ENCODE assay signal across 19 cellular contexts in the genomic region with DNA sequence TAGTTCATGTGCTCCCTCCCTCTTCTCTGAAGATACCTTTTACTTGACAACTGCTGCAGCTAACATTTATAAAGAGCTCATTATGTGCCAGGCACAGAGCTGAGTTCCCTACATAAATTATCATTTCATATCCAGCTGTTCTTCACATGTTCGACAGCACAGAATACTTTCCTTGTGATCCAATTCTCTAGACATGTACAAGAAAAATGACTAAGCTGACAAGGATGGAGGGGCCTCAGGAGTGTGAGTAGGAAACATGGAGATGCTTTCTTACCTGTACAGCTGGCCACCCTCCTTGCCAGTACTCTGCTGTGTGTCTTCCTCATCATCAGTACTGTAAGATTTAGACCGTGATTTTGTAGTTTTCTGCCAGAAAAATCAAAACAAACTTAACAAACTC.
"Had no signal": no experiment of that assay in that cellular context is flagged by ENCODE, and none has a peak within 500 bp of the region (broad histone marks: within the 10 kb centered on the region; RNA-seq: fewer than 3 reads in every experiment).

No MANE protein-coding gene starts in this region.

- H2AFZ ChIP-seq: hepatocyte had no signal

- DNase-seq: effector memory CD4-positive, alpha-beta T cell; foreskin melanocyte; head of caudate nucleus; kidney glomerular epithelial cell; mammary epithelial cell; naive thymus-derived CD4-positive, alpha-beta T cell; nephron progenitor cell; posterior cingulate gyrus; sigmoid colon; small intestine; stimulated activated CD4-positive, alpha-beta T cell treated with anti-CD3 and anti-CD28 coated beads, Interleukin-2, amount 100 ng/mL, for 48 hours; stimulated activated naive CD4-positive, alpha-beta T cell treated with Interleukin-2 at 50 U/mL for 16 hours had no signal

- FAIRE-seq: endometrium, islet of Langerhans, small intestine, urothelium cell line had no signal

- H3K36me3 ChIP-seq: esophagus muscularis mucosa, neutrophil, sigmoid colon had no signal

- H3K79me2 ChIP-seq: hepatocyte had no signal

- H3K27me3 ChIP-seq: esophagus muscularis mucosa, hepatocyte, neutrophil, sigmoid colon had no signal

- H3K4me1 ChIP-seq: esophagus muscularis mucosa, sigmoid colon had no signal

- H3K4me3 ChIP-seq: esophagus muscularis mucosa, hepatocyte, sigmoid colon had no signal

- H3K4me2 ChIP-seq: hepatocyte had no signal

- H3K9me3 ChIP-seq: esophagus muscularis mucosa, neutrophil, sigmoid colon had no signal

- H3K27ac ChIP-seq: epithelial cell of prostate, esophagus muscularis mucosa, hepatocyte, neutrophil, sigmoid colon had no signal
